8 cellular contexts compared by ENCODE assay signal in the genomic region with DNA sequence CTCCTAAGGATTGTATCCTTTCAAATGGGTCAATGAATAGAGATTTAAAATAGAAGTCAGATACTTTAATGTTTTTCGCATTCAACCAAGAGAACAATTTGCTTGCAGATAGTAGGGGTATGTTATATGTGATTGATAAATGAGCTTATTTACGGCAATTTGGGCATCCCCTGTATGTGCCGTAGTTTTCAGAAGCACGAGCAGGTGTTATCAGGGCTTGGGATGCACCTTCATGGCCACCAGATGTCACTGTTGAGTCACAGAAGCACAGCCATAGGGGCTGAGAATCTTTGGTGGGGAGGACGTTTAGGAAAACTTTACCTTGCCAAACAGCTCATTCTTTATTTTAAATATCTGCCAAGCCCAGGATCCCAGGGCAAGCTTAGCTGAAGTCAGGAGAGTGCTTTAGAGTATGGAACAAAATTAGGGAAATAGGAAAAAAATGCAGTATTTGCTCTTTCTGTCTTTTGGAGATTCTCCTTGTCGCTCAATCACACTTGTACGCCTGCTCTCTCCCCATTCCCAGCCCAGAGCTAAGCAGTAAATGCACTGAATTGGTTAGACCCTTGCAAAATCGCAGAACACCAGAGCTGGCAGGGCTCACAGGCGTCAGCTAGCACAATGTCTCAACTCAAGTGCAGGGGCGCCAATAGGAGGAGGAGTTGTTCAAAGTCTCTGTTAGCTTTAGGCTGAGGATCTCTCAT.
DNase-seq lines count a peak whose midpoint lies in the region; ATAC-seq and TF ChIP-seq lines count a peak whose summit lies in the region.

No MANE protein-coding gene starts in this region.

- TF ChIP-seq CTCF in colonic mucosa (IDR thresholded peaks at IDR 0.05): peak; percentile 89
- peak; percentile 83 to 97 (median 96) for TF ChIP-seq CTCF in right lobe of liver (IDR thresholded peaks at IDR 0.05)

- H3K27me3 ChIP-seq in colonic mucosa (peaks cover 5% of the 10 kb centered on the region), right lobe of liver (no peaks in the 10 kb centered on the region)

- no peak overlapping the region for H3K27ac ChIP-seq in colonic mucosa
- no peak overlapping the region for H3K27ac ChIP-seq in right lobe of liver

- no peak for TF ChIP-seq POLR2A in right lobe of liver (IDR thresholded peaks at IDR 0.05)

- no peaks in the 10 kb centered on the region for H3K36me3 ChIP-seq in colonic mucosa
- no peaks in the 10 kb centered on the region for H3K36me3 ChIP-seq in right lobe of liver

- intact Hi-C loops in colonic mucosa (cut with DNase I) (loop anchor here (10.0 kb wide), 1 partner anchor 191 kb away; no protein-coding TSS in a partner anchor), right lobe of liver (cut with DNase I) (loop anchor here (10.0 kb wide), 2 partner anchors 81 to 191 kb away; no protein-coding TSS in a partner anchor)

- DNase-seq in D341Med (ENCODE audit: low spot score) (peak; percentile 75), NCI-H1694 (lab: John Stamatoyannopoulos, UW) (peak; percentile 16), colonic mucosa (peak; percentile 64), right lobe of liver (peak; percentile 29 to 63 (median 59)), NCI-H446 treated with DMSO at 0.1 percent for 48 hours (lab: John Stamatoyannopoulos, UW) (no peak)
- DNase-seq in activated CD4-positive, alpha-beta T cell treated with anti-CD3 and anti-CD28 coated beads for 48 hours: peak; percentile 61
- DNase-seq in stimulated activated CD8-positive, alpha-beta memory T cell treated with anti-CD3 and anti-CD28 coated beads, Interleukin-12 subunit alpha, Interleukin-12 subunit beta, amount 100 ng/mL, for 1 hour (ENCODE audit: low read depth): peak; percentile 40

- H3K4me3 ChIP-seq in colonic mucosa: no peak overlapping the region
- H3K4me3 ChIP-seq in right lobe of liver: no peak overlapping the region

- no peaks in the 10 kb centered on the region for H3K4me1 ChIP-seq in colonic mucosa
- H3K4me1 ChIP-seq in right lobe of liver: peaks cover 0 to 7% (median 3%) of the 10 kb centered on the region in 4 donors

- WGBS in right lobe of liver (ENCODE audit: insufficient coverage, low coverage, low lambda C conversion rate, missing lambda C conversion rate): 19% methylated on average over 10 of the region's 10 CpGs

- H3K9me3 ChIP-seq in colonic mucosa (no peaks in the 10 kb centered on the region), right lobe of liver (no peaks in the 10 kb centered on the region)

- ATAC-seq in GM21737 (IDR thresholded peaks at IDR 0.05; ENCODE audit: unreplicated experiment): peak; percentile 65
- ATAC-seq in right lobe of liver: peak; percentile 89 to 96 (median 94)

- H3K9ac ChIP-seq in colonic mucosa (ENCODE audit: low read depth in 2 of 2, low read length in 2 of 2): no peak overlapping the region
